ENCODE assay signal across 1 cellular context in the genomic region with DNA sequence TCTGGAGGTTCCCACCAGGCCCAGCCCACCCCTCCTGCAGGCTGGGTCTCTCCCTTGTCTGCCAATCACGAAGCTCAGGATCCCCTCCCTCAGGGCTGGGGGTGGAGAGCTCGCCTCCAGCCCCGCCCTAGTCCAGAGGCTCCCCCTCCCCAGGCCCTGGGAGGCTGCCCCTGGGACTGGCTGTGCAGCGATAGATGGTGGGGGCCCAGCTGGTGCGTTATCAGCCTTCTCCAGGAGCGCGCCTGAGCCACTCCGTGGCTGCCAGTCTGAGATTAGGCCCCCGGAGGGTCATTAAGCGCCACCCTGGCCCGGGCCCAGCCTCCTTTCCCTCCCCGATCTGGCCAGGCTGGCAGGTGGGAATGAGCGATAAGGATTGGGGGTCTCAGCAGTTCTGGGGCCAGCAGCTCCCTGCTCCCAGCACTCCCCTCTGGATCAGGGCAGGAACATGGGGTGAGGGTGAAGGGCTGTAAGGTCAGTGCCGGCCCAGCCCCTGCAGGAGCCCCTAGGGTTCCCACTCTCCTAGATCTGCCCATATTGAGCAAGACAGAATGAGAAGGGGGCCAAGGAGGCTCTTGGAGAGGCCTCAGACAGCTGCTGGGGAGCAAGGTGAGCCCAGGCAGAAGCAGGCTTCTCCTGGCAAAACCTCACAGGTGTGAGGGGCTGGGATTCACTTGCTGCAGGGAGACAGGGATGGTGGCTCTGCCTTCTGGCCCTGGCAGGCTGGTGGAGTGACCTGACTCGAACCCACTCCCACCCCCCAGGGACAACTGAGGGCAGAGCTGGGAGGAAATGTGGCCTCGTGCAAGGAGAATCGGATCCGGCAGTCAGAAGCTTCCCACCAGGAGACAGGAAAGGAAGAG.
A peak's percentile ranks its signal among the peaks of the same experiment; 100 is the strongest.
TF ChIP-seq lines count a peak whose summit lies in the region.

No MANE protein-coding gene starts in this region.

TF ChIP-seq in K562, 482 proteins besides CTCF, POLR2A, EP300 and RAD21 (continued from another document and continues in another):
- peak; percentile 96 for TF ChIP-seq CLOCK (CRISPR knock-in tag; IDR thresholded peaks at IDR 0.05; ENCODE audit: borderline replicate concordance)
- TF ChIP-seq SMARCC2 (IDR thresholded peaks at IDR 0.05; ENCODE audit: low read depth): peak; percentile 100
- peak in 1 of 2 experiments; percentile 4; a peak in 1 of 4 replicates for TF ChIP-seq FOXK2 (conservative IDR thresholded peaks at IDR 0.05 in 1 of 2, IDR thresholded peaks at IDR 0.05 in 1 of 2; ENCODE audit: low read depth in 2 of 2)
- peak; percentile 57 for TF ChIP-seq ZFX (CRISPR knock-in tag; IDR thresholded peaks at IDR 0.05)
- no peak for TF ChIP-seq EWSR1 (IDR thresholded peaks at IDR 0.05; ENCODE audit: borderline replicate concordance, low read depth, partially characterized antibody)
- no peak for TF ChIP-seq TAF9B (IDR thresholded peaks at IDR 0.05; ENCODE audit: partially characterized antibody)
- TF ChIP-seq, protein P1, sequence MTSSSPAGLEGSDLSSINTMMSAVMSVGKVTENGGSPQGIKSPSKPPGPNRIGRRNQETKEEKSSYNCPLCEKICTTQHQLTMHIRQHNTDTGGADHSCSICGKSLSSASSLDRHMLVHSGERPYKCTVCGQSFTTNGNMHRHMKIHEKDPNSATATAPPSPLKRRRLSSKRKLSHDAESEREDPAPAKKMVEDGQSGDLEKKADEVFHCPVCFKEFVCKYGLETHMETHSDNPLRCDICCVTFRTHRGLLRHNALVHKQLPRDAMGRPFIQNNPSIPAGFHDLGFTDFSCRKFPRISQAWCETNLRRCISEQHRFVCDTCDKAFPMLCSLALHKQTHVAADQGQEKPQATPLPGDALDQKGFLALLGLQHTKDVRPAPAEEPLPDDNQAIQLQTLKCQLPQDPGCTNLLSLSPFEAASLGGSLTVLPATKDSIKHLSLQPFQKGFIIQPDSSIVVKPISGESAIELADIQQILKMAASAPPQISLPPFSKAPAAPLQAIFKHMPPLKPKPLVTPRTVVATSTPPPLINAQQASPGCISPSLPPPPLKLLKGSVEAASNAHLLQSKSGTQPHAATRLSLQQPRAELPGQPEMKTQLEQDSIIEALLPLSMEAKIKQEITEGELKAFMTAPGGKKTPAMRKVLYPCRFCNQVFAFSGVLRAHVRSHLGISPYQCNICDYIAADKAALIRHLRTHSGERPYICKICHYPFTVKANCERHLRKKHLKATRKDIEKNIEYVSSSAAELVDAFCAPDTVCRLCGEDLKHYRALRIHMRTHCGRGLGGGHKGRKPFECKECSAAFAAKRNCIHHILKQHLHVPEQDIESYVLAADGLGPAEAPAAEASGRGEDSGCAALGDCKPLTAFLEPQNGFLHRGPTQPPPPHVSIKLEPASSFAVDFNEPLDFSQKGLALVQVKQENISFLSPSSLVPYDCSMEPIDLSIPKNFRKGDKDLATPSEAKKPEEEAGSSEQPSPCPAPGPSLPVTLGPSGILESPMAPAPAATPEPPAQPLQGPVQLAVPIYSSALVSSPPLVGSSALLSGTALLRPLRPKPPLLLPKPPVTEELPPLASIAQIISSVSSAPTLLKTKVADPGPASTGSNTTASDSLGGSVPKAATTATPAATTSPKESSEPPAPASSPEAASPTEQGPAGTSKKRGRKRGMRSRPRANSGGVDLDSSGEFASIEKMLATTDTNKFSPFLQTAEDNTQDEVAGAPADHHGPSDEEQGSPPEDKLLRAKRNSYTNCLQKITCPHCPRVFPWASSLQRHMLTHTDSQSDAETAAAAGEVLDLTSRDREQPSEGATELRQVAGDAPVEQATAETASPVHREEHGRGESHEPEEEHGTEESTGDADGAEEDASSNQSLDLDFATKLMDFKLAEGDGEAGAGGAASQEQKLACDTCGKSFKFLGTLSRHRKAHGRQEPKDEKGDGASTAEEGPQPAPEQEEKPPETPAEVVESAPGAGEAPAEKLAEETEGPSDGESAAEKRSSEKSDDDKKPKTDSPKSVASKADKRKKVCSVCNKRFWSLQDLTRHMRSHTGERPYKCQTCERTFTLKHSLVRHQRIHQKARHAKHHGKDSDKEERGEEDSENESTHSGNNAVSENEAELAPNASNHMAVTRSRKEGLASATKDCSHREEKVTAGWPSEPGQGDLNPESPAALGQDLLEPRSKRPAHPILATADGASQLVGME (CRISPR knock-in tag; IDR thresholded peaks at IDR 0.05): peak; percentile 85
- TF ChIP-seq SUPT5H (IDR thresholded peaks at IDR 0.05): no peak
- peak; percentile 98 to 99 for TF ChIP-seq TEAD1 (CRISPR knock-in tag; IDR thresholded peaks at IDR 0.05)
- TF ChIP-seq ZNF3 (CRISPR knock-in tag; IDR thresholded peaks at IDR 0.05): no peak
- TF ChIP-seq CCNT2 (IDR thresholded peaks at IDR 0.05; ENCODE audit: borderline replicate concordance, extremely low read depth, insufficient read length, low read depth, low read length): peak; percentile 100
- TF ChIP-seq KAT7 (CRISPR knock-in tag; IDR thresholded peaks at IDR 0.05; ENCODE audit: borderline replicate concordance): peak; percentile 84
- TF ChIP-seq PREB (CRISPR knock-in tag; IDR thresholded peaks at IDR 0.05): 0 out of 2 replicates have a peak, but pooled peaks have one; percentile 66
- TF ChIP-seq SREBF2 (CRISPR knock-in tag; IDR thresholded peaks at IDR 0.05): no peak
- no peak for TF ChIP-seq NCOA2 (IDR thresholded peaks at IDR 0.05; ENCODE audit: partially characterized antibody in 2 of 2)
- peak; percentile 85 for TF ChIP-seq RFX7 (CRISPR knock-in tag; IDR thresholded peaks at IDR 0.05)
- no peak for TF ChIP-seq POLR3A (IDR thresholded peaks at IDR 0.05; ENCODE audit: borderline replicate concordance, extremely low read depth, insufficient read depth, insufficient read length)
- TF ChIP-seq FOXJ3 (CRISPR knock-in tag; IDR thresholded peaks at IDR 0.05): no peak
- TF ChIP-seq NFE2L1 (tag; IDR thresholded peaks at IDR 0.05; ENCODE audit: borderline replicate concordance, low read depth): no peak
- TF ChIP-seq KLF1 (tag; IDR thresholded peaks at IDR 0.05): peak; percentile 80; the same call in 1 of the 2 replicates
- no peak for TF ChIP-seq NR3C1 (CRISPR knock-in tag; IDR thresholded peaks at IDR 0.05)
- no peak for TF ChIP-seq NR0B1 (IDR thresholded peaks at IDR 0.05; ENCODE audit: partially characterized antibody)
- TF ChIP-seq CHD1 (IDR thresholded peaks at IDR 0.05; ENCODE audit: low read length): peak; percentile 60
- TF ChIP-seq ZNF124 (CRISPR knock-in tag; IDR thresholded peaks at IDR 0.05): no peak
- TF ChIP-seq NFIC (IDR thresholded peaks at IDR 0.05): peak; percentile 100
- TF ChIP-seq DNMT1 (IDR thresholded peaks at IDR 0.05): no peak
- TF ChIP-seq MYBL2 (IDR thresholded peaks at IDR 0.05; ENCODE audit: low read depth): no peak; the same call in 1 of the 2 replicates
- TF ChIP-seq MYBL2 (CRISPR knock-in tag; IDR thresholded peaks at IDR 0.05; ENCODE audit: borderline replicate concordance): no peak
- TF ChIP-seq ZNF444 (CRISPR knock-in tag; IDR thresholded peaks at IDR 0.05): peak; percentile 94
- TF ChIP-seq ZNF644 (tag; IDR thresholded peaks at IDR 0.05; ENCODE audit: low read depth): peak; percentile 100
- no peak for TF ChIP-seq ARID3A (IDR thresholded peaks at IDR 0.05; ENCODE audit: borderline replicate concordance, low read depth, low read length)
- TF ChIP-seq ARID3B (CRISPR knock-in tag; IDR thresholded peaks at IDR 0.05; ENCODE audit: borderline replicate concordance): peak; percentile 53; the same call in 1 of the 2 replicates
- peak; percentile 88; the same call in 1 of the 2 replicates for TF ChIP-seq NFXL1 (CRISPR knock-in tag; IDR thresholded peaks at IDR 0.05)
- peak; percentile 81 for TF ChIP-seq ZNF561 (CRISPR knock-in tag; conservative IDR thresholded peaks at IDR 0.05)
- TF ChIP-seq ZNF143 (CRISPR knock-in tag; IDR thresholded peaks at IDR 0.05): peak; percentile 58; the same call in 1 of the 2 replicates
- TF ChIP-seq MXI1 (IDR thresholded peaks at IDR 0.05; ENCODE audit: low read depth, low read length): peak; percentile 94
- TF ChIP-seq, protein P2, sequence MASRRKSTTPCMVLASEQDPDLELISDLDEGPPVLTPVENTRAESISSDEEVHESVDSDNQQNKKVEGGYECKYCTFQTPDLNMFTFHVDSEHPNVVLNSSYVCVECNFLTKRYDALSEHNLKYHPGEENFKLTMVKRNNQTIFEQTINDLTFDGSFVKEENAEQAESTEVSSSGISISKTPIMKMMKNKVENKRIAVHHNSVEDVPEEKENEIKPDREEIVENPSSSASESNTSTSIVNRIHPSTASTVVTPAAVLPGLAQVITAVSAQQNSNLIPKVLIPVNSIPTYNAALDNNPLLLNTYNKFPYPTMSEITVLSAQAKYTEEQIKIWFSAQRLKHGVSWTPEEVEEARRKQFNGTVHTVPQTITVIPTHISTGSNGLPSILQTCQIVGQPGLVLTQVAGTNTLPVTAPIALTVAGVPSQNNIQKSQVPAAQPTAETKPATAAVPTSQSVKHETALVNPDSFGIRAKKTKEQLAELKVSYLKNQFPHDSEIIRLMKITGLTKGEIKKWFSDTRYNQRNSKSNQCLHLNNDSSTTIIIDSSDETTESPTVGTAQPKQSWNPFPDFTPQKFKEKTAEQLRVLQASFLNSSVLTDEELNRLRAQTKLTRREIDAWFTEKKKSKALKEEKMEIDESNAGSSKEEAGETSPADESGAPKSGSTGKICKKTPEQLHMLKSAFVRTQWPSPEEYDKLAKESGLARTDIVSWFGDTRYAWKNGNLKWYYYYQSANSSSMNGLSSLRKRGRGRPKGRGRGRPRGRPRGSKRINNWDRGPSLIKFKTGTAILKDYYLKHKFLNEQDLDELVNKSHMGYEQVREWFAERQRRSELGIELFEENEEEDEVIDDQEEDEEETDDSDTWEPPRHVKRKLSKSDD (conservative IDR thresholded peaks at IDR 0.05; ENCODE audit: low read length): no peak
- TF ChIP-seq XRCC4 (IDR thresholded peaks at IDR 0.05; ENCODE audit: extremely low read depth, insufficient read depth, insufficient read length): no peak
- no peak for TF ChIP-seq ZBTB8A (IDR thresholded peaks at IDR 0.05; ENCODE audit: partially characterized antibody)
- no peak for TF ChIP-seq NR1H2 (CRISPR knock-in tag; IDR thresholded peaks at IDR 0.05)
